In the genomic region with DNA sequence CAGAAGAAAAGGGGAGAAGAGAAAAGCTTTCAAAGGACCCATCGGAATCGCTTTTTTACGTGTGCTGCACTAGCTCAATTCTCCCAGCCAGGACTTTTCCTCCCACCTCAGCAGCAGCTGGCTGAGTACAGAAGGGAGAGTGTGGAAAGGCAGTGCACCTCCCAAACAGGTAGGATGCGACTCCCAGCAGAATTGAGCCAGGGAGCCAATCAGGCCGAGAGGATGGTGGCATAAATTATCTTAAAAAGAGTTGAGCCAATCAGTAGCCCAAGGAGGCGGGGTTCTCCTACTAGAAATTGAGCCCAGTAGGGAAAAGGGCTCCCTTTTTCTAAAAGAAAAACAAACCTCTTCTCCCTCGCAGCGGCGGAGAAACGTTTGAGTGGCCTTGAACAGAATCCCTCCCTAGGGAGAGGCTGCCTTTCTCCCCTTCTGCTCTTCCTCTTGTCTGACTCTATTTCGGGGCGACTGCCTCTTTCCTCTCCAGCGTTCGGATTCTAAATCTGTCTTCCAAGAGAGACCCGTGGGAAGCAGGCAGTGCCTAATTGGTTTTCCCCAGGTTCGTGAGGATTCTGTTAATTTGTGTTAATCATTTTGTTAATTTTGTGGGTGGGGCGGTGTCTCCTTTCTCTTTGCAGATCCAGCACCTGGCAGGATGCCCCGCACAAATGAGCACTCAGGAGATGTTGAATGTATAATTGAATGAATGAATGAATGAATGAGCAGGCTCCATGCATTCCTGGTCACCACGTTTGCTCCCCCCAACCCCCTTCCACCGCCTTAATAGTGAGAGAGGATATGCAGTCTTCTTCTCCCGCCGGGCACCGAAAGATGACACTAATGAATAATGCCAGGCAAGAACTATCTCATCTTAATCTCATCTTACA, we compare ENCODE assay signal across 11 cellular contexts. TPM values are rescaled to one million over a fixed set of nuclear protein-coding genes. Genes with fewer than 3 reads are reported as not detected.
DNase-seq lines count a peak whose midpoint lies in the region.
"Had no signal": no experiment of that assay in that cellular context is flagged by ENCODE, and none has a peak within 500 bp of the region (broad histone marks: within the 10 kb centered on the region; RNA-seq: fewer than 3 reads in every experiment).

TSS of gene GABRG1 (minus strand) at position 183 of the 884 bp plus-strand sequence. CDS start at position 42, 141 bp downstream.

- H3K4me1 ChIP-seq in HUES6 (ENCODE audit: control insufficient read depth, insufficient read depth, low read length) = 0 out of 2 replicates have a peak, but pooled peaks cover 4% of the 10 kb centered on the region
- H3K4me1 ChIP-seq in iPS-15b (ENCODE audit: control insufficient read depth, insufficient read depth, low read length) = no peaks in the 10 kb centered on the region
- H3K4me1 ChIP-seq in HAP-1 = no peaks in the 10 kb centered on the region
- no peaks in the 10 kb centered on the region for H3K4me1 ChIP-seq in trophoblast cell (ENCODE audit: control insufficient read depth in 1 of 2, insufficient read depth in 2 of 2, low read length in 2 of 2)

- no peak within 1 kb of the TSS for H3K18ac ChIP-seq in trophoblast cell (ENCODE audit: low read length)

- DNase-seq in SW480 (ENCODE audit: low spot score) = peak; percentile 23
- peak; percentile 70 for DNase-seq in putamen (ENCODE audit: low spot score)
- DNase-seq in HAP-1 (ENCODE audit: low spot score in 2 of 2) = no peak
- no peak for DNase-seq in trophoblast cell
- no peak for DNase-seq in activated effector memory CD4-positive, alpha-beta T cell treated with Interleukin-2 at 50 U/mL for 16 hours
- DNase-seq in T-helper 9 cell = no peak
- DNase-seq: activated CD4-positive, alpha-beta memory T cell treated with anti-CD3 and anti-CD28 coated beads for 36 hours; effector CD4-positive, alpha-beta T cell; T-helper 1 cell had no signal

- H3K79me1 ChIP-seq in trophoblast cell (ENCODE audit: low read length) = no peaks in the 10 kb centered on the region

- no peak within 1 kb of the TSS for H2AK5ac ChIP-seq in trophoblast cell (ENCODE audit: low read length)

- in situ Hi-C loops in HAP-1 (cut with MboI; ENCODE audit: low sequenced_read_pairs) = no loop called here

- WGBS in trophoblast cell (ENCODE audit: extremely low coverage, insufficient coverage, insufficient read length) = no CpG with 5 or more reads among the region's 23 CpGs

- H2AFZ ChIP-seq in trophoblast cell (ENCODE audit: insufficient read depth, low read length, poor library complexity) = no peak within 1 kb of the TSS

- H3K9me3 ChIP-seq in HUES6 (ENCODE audit: control insufficient read depth, insufficient read depth, low read depth, low read length) (no peaks in the 10 kb centered on the region), iPS-15b (ENCODE audit: control insufficient read depth, insufficient read depth, low read length) (no peaks in the 10 kb centered on the region), HAP-1 (no peaks in the 10 kb centered on the region), trophoblast cell (ENCODE audit: insufficient read depth, low read depth, low read length) (no peaks in the 10 kb centered on the region)

- H3K23ac ChIP-seq in trophoblast cell (ENCODE audit: low read length) = no peak within 1 kb of the TSS

- H3K4ac ChIP-seq in trophoblast cell (ENCODE audit: low read depth, low read length) = no peak within 1 kb of the TSS

- no peak within 1 kb of the TSS for H3K4me2 ChIP-seq in trophoblast cell (ENCODE audit: low read length)

- H4K8ac ChIP-seq in trophoblast cell (ENCODE audit: low read depth, low read length) = no peak within 1 kb of the TSS

- H3K79me2 ChIP-seq in trophoblast cell (ENCODE audit: control insufficient read depth, insufficient read depth, low read length, poor library complexity) = no peaks in the 10 kb centered on the region

- H4K91ac ChIP-seq in trophoblast cell (ENCODE audit: low read depth, low read length) = no peak within 1 kb of the TSS

- H2BK5ac ChIP-seq in trophoblast cell (ENCODE audit: low read depth, low read length, poor library complexity) = no peak within 1 kb of the TSS

- no peaks in the 10 kb centered on the region for H3K36me3 ChIP-seq in HUES6 (ENCODE audit: control insufficient read depth, insufficient read depth, low read length)
- no peaks in the 10 kb centered on the region for H3K36me3 ChIP-seq in iPS-15b (ENCODE audit: control insufficient read depth, insufficient read depth, low read length)
- H3K36me3 ChIP-seq in HAP-1 (replicated peaks) = no peaks in the 10 kb centered on the region
- no peaks in the 10 kb centered on the region for H3K36me3 ChIP-seq in trophoblast cell (ENCODE audit: control insufficient read depth in 1 of 2, insufficient read depth in 2 of 2, low read length in 2 of 2)

- H4K12ac ChIP-seq in trophoblast cell (ENCODE audit: low read depth, low read length) = no peak within 1 kb of the TSS

- H3K27me3 ChIP-seq in HUES6 (ENCODE audit: control insufficient read depth, insufficient read depth, low read length) = peaks cover 40% of the 10 kb centered on the region
- H3K27me3 ChIP-seq in iPS-15b (ENCODE audit: control insufficient read depth, insufficient read depth, low read length) = no peaks in the 10 kb centered on the region
- H3K27me3 ChIP-seq in HAP-1 (ENCODE audit: low read depth) = no peaks in the 10 kb centered on the region
- peaks cover 8% of the 10 kb centered on the region for H3K27me3 ChIP-seq in trophoblast cell (ENCODE audit: insufficient read depth, low read length)

- H3K4me3 ChIP-seq in HUES6 (ENCODE audit: low read depth, low read length) (peak within 1 kb of the TSS; percentile 61), iPS-15b (ENCODE audit: low read depth, low read length) (peak within 1 kb of the TSS; percentile 68), HAP-1 (no peak within 1 kb of the TSS), trophoblast cell (ENCODE audit: low read depth, low read length) (no peak within 1 kb of the TSS)

- no peak within 1 kb of the TSS for H3K14ac ChIP-seq in trophoblast cell (ENCODE audit: low read length)

- H3K9ac ChIP-seq in HUES6 (ENCODE audit: low read length) (no peak within 1 kb of the TSS), iPS-15b (ENCODE audit: low read depth, low read length) (no peak within 1 kb of the TSS), trophoblast cell (ENCODE audit: low read length) (no peak within 1 kb of the TSS)

- H2BK12ac ChIP-seq in trophoblast cell (ENCODE audit: low read length) = no peak within 1 kb of the TSS

- H2BK120ac ChIP-seq in trophoblast cell (ENCODE audit: insufficient read depth, low read length, poor library complexity) = no peak within 1 kb of the TSS

- H3K27ac ChIP-seq in HUES6 (ENCODE audit: low read depth, low read length) (no peak within 1 kb of the TSS), trophoblast cell (ENCODE audit: low read depth, low read length) (no peak within 1 kb of the TSS)

RNA-seq across cellular contexts. Expression of gene GABRG1, which starts in this region (rescaled TPM):
- not detected in 2 replicates for polyA plus RNA-seq in trophoblast cell (2013)

Comparison
In these comparisons a context has a peak if more than half of its experiments do, and no peak if none do; other contexts are left out.
1. H3K4me3 ChIP-seq: peak in HUES6 (single experiment) and iPS-15b (single experiment); none in HAP-1 (single experiment) and trophoblast cell (single experiment).
2. DNase-seq: peak in SW480 (single experiment) and putamen (single experiment); none in HAP-1 (0 of 2), trophoblast cell (0 of 2), activated effector memory CD4-positive, alpha-beta T cell treated with Interleukin-2 at 50 U/mL for 16 hours (single experiment) and T-helper 9 cell (single experiment).